Comparison of ENCODE assay signal across 1 cellular context in the genomic region with DNA sequence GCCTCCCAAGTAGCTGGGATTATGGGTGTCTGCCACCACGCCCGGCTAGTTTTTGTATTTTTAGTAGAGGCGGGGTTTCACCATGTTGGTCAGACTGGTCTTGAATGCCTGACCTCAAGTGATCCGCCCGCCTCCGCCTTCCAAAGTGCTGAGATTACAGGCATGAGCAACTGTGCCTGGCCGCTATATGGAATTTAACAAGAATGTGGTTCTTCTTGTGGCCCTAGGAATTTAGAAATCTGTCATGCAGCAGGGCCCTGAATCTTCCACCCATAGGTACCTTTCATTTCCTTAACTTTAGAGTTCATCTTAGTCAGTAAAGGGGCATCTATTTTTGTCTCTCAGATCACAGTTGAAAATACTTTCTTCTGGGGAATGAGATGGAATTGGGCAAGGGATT.
TF ChIP-seq lines count a peak whose summit lies in the region.

No MANE protein-coding gene starts in this region.

TF ChIP-seq in HEK293, 187 proteins besides CTCF, POLR2A, EP300 and RAD21 (continued from another document):
- TF ChIP-seq, protein P1, sequence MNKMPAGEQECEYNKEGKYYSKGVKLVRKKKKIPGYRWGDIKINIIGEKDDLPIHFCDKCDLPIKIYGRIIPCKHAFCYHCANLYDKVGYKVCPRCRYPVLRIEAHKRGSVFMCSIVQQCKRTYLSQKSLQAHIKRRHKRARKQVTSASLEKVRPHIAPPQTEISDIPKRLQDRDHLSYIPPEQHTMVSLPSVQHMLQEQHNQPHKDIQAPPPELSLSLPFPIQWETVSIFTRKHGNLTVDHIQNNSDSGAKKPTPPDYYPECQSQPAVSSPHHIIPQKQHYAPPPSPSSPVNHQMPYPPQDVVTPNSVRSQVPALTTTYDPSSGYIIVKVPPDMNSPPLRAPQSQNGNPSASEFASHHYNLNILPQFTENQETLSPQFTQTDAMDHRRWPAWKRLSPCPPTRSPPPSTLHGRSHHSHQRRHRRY (tag by site-specific recombination; IDR thresholded peaks at IDR 0.05), result no peak
